Comparison of ENCODE assay signal across 25 cellular contexts in genomic region chr9:121262953-121263352, GRCh38.
"Had no signal": no experiment of that assay in that cellular context is flagged by ENCODE, and none has a peak within 500 bp of the region (broad histone marks: within the 10 kb centered on the region; RNA-seq: fewer than 3 reads in every experiment).

No MANE protein-coding gene starts in this region.

- H3K9me3 Mint-ChIP-seq: activated B cell treated with CpG ODN at 0.5 μM for 24 hours; activated CD4-positive, alpha-beta memory T cell treated with anti-CD3 and anti-CD28 coated beads for 36 hours; activated naive CD4-positive, alpha-beta T cell treated with anti-CD3 and anti-CD28 coated beads for 36 hours; activated naive CD8-positive, alpha-beta T cell treated with anti-CD3 and anti-CD28 coated beads, Interleukin-2, amount 10 ng/mL, durations not matched to agents 7 days and 5 days; central memory CD8-positive, alpha-beta T cell; effector memory CD8-positive, alpha-beta T cell; memory B cell; naive B cell; neural progenitor cell; stimulated activated naive CD8-positive, alpha-beta T cell treated with anti-CD3 and anti-CD28 coated beads, Interleukin-15, Interleukin-2, amounts not matched to agents 100 ng/mL and 50 ng/mL, for 24 hours; T-helper 1 cell treated with Interleukin-12 subunit alpha and Interleukin-12 subunit beta and Interleukin-4 antibody, amounts not matched to agents 30 μg/mL and 1 μg/mL, for 36 hours had no signal

- H3K4me1 Mint-ChIP-seq: central memory CD8-positive, alpha-beta T cell had no signal

- H3K4me3 Mint-ChIP-seq: activated B cell treated with CpG ODN at 0.5 μM for 24 hours; activated CD4-positive, alpha-beta memory T cell treated with anti-CD3 and anti-CD28 coated beads for 36 hours; activated CD4-positive, alpha-beta T cell treated with anti-CD3 and anti-CD28 coated beads for 36 hours; activated naive CD4-positive, alpha-beta T cell treated with anti-CD3 and anti-CD28 coated beads for 36 hours; activated naive CD8-positive, alpha-beta T cell treated with anti-CD3 and anti-CD28 coated beads, Interleukin-2, amount 10 ng/mL, durations not matched to agents 7 days and 5 days; central memory CD8-positive, alpha-beta T cell; effector memory CD8-positive, alpha-beta T cell; memory B cell; neural progenitor cell; stimulated activated naive CD8-positive, alpha-beta T cell treated with anti-CD3 and anti-CD28 coated beads, Interleukin-15, Interleukin-2, amounts not matched to agents 100 ng/mL and 50 ng/mL, for 24 hours; T-helper 1 cell treated with Interleukin-12 subunit alpha and Interleukin-12 subunit beta and Interleukin-4 antibody, amounts not matched to agents 30 μg/mL and 1 μg/mL, for 36 hours had no signal

- DNase-seq: activated B cell treated with CpG ODN at 0.5 μM for 24 hours; activated CD4-positive, alpha-beta memory T cell treated with anti-CD3 and anti-CD28 coated beads for 36 hours; activated CD4-positive, alpha-beta T cell treated with anti-CD3 and anti-CD28 coated beads for 36 hours; activated effector memory CD4-positive, alpha-beta T cell treated with Interleukin-2 at 50 U/mL for 16 hours; activated naive CD4-positive, alpha-beta T cell treated with anti-CD3 and anti-CD28 coated beads for 36 hours; activated naive CD8-positive, alpha-beta T cell treated with anti-CD3 and anti-CD28 coated beads, Interleukin-2, amount 10 ng/mL, durations not matched to agents 7 days and 5 days; activated T-cell treated with anti-CD3 and anti-CD28 coated beads, Interleukin-2, amount 50 U/mL, for 48 hours; amniotic stem cell; dorsolateral prefrontal cortex; effector memory CD8-positive, alpha-beta T cell; gastrocnemius medialis; heart left ventricle; left colon; naive B cell; stimulated activated CD4-positive, alpha-beta T cell treated with anti-CD3 and anti-CD28 coated beads, Interleukin-12 subunit alpha, Interleukin-12 subunit beta, amount 100 ng/mL, for 4 hours; T1000 had no signal

- H3K36me3 Mint-ChIP-seq: activated CD4-positive, alpha-beta memory T cell treated with anti-CD3 and anti-CD28 coated beads for 36 hours; activated naive CD8-positive, alpha-beta T cell treated with anti-CD3 and anti-CD28 coated beads, Interleukin-2, amount 10 ng/mL, durations not matched to agents 7 days and 5 days; neural progenitor cell had no signal

- H3K27ac ChIP-seq: gastrocnemius medialis, neural progenitor cell, suprapubic skin had no signal

- H3K27me3 Mint-ChIP-seq: activated B cell treated with CpG ODN at 0.5 μM for 24 hours; effector memory CD8-positive, alpha-beta T cell; memory B cell; naive B cell had no signal

- H3K36me3 ChIP-seq: breast epithelium, gastrocnemius medialis, heart left ventricle, neural progenitor cell, suprapubic skin, tibial nerve had no signal

- H3K27ac Mint-ChIP-seq: activated B cell treated with CpG ODN at 0.5 μM for 24 hours; activated CD4-positive, alpha-beta memory T cell treated with anti-CD3 and anti-CD28 coated beads for 36 hours; activated CD4-positive, alpha-beta T cell treated with anti-CD3 and anti-CD28 coated beads for 36 hours; activated naive CD4-positive, alpha-beta T cell treated with anti-CD3 and anti-CD28 coated beads for 36 hours; activated naive CD8-positive, alpha-beta T cell treated with anti-CD3 and anti-CD28 coated beads, Interleukin-2, amount 10 ng/mL, durations not matched to agents 7 days and 5 days; effector memory CD8-positive, alpha-beta T cell; memory B cell; naive B cell; stimulated activated naive CD8-positive, alpha-beta T cell treated with anti-CD3 and anti-CD28 coated beads, Interleukin-15, Interleukin-2, amounts not matched to agents 100 ng/mL and 50 ng/mL, for 24 hours; T-helper 1 cell treated with Interleukin-12 subunit alpha and Interleukin-12 subunit beta and Interleukin-4 antibody, amounts not matched to agents 30 μg/mL and 1 μg/mL, for 36 hours had no signal

- H3K27me3 ChIP-seq: breast epithelium, dorsolateral prefrontal cortex, gastrocnemius medialis, heart left ventricle, suprapubic skin, tibial nerve had no signal

- H3K9ac ChIP-seq: neural progenitor cell had no signal

- H3K4me3 ChIP-seq: breast epithelium, dorsolateral prefrontal cortex, gastrocnemius medialis, heart left ventricle, neural progenitor cell, suprapubic skin, tibial nerve had no signal

- ATAC-seq: activated CD4-positive, alpha-beta T cell treated with anti-CD3 and anti-CD28 coated beads for 36 hours; effector memory CD8-positive, alpha-beta T cell; esophagus mucosa; gastrocnemius medialis; heart left ventricle; left colon had no signal

- H3K9me3 ChIP-seq: breast epithelium, gastrocnemius medialis, heart left ventricle, suprapubic skin, tibial nerve had no signal
